Comparison of ENCODE assay signal across 1 cellular context in the genomic region with DNA sequence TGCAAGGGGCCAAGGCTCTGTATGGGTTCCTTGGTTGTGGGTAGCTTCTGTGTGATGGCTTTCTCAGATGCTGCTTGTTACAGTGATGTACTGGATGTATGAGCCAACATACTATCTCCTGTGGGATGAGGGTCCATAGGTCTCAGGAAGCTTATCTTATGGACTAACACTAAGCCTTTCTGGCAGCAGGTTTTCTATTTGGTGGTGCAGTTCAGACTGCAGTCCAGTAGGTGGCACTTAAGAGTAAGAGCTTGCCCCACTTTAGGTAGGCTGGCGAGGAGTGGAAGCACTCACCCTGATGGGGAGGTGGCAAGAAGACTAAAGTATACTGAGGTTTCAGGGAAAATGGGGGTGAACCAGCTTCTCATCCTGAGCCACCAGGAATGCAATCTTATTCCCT.
TF ChIP-seq lines count a peak whose summit lies in the region.

No MANE protein-coding gene starts in this region.

TF ChIP-seq in WTC11, 78 proteins besides CTCF, POLR2A, EP300 and RAD21 (continued from another document):
- TF ChIP-seq, protein P1, sequence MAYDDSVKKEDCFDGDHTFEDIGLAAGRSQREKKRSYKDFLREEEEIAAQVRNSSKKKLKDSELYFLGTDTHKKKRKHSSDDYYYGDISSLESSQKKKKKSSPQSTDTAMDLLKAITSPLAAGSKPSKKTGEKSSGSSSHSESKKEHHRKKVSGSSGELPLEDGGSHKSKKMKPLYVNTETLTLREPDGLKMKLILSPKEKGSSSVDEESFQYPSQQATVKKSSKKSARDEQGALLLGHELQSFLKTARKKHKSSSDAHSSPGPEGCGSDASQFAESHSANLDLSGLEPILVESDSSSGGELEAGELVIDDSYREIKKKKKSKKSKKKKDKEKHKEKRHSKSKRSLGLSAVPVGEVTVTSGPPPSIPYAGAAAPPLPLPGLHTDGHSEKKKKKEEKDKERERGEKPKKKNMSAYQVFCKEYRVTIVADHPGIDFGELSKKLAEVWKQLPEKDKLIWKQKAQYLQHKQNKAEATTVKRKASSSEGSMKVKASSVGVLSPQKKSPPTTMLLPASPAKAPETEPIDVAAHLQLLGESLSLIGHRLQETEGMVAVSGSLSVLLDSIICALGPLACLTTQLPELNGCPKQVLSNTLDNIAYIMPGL (CRISPR knock-in tag; IDR thresholded peaks at IDR 0.05): no peak
- no peak for TF ChIP-seq PRRX2 (CRISPR knock-in tag; IDR thresholded peaks at IDR 0.05)
- TF ChIP-seq, protein P2, sequence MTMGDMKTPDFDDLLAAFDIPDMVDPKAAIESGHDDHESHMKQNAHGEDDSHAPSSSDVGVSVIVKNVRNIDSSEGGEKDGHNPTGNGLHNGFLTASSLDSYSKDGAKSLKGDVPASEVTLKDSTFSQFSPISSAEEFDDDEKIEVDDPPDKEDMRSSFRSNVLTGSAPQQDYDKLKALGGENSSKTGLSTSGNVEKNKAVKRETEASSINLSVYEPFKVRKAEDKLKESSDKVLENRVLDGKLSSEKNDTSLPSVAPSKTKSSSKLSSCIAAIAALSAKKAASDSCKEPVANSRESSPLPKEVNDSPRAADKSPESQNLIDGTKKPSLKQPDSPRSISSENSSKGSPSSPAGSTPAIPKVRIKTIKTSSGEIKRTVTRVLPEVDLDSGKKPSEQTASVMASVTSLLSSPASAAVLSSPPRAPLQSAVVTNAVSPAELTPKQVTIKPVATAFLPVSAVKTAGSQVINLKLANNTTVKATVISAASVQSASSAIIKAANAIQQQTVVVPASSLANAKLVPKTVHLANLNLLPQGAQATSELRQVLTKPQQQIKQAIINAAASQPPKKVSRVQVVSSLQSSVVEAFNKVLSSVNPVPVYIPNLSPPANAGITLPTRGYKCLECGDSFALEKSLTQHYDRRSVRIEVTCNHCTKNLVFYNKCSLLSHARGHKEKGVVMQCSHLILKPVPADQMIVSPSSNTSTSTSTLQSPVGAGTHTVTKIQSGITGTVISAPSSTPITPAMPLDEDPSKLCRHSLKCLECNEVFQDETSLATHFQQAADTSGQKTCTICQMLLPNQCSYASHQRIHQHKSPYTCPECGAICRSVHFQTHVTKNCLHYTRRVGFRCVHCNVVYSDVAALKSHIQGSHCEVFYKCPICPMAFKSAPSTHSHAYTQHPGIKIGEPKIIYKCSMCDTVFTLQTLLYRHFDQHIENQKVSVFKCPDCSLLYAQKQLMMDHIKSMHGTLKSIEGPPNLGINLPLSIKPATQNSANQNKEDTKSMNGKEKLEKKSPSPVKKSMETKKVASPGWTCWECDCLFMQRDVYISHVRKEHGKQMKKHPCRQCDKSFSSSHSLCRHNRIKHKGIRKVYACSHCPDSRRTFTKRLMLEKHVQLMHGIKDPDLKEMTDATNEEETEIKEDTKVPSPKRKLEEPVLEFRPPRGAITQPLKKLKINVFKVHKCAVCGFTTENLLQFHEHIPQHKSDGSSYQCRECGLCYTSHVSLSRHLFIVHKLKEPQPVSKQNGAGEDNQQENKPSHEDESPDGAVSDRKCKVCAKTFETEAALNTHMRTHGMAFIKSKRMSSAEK (CRISPR knock-in tag; IDR thresholded peaks at IDR 0.05; ENCODE audit: borderline replicate concordance): no peak
- TF ChIP-seq, protein P3, sequence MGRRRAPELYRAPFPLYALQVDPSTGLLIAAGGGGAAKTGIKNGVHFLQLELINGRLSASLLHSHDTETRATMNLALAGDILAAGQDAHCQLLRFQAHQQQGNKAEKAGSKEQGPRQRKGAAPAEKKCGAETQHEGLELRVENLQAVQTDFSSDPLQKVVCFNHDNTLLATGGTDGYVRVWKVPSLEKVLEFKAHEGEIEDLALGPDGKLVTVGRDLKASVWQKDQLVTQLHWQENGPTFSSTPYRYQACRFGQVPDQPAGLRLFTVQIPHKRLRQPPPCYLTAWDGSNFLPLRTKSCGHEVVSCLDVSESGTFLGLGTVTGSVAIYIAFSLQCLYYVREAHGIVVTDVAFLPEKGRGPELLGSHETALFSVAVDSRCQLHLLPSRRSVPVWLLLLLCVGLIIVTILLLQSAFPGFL (CRISPR knock-in tag; IDR thresholded peaks at IDR 0.05; ENCODE audit: borderline replicate concordance): no peak
- no peak for TF ChIP-seq NR2C2 (CRISPR knock-in tag; IDR thresholded peaks at IDR 0.05)
- no peak for TF ChIP-seq GRHL2 (CRISPR knock-in tag; IDR thresholded peaks at IDR 0.05; ENCODE audit: insufficient replicate concordance, severe bottlenecking)
- no peak for TF ChIP-seq ZBTB21 (CRISPR knock-in tag; IDR thresholded peaks at IDR 0.05; ENCODE audit: borderline replicate concordance)
- TF ChIP-seq NR3C1 (CRISPR knock-in tag; conservative IDR thresholded peaks at IDR 0.05; ENCODE audit: low read depth): no peak
- TF ChIP-seq NFE2L1 (CRISPR knock-in tag; IDR thresholded peaks at IDR 0.05): no peak
- TF ChIP-seq CREM (CRISPR knock-in tag; IDR thresholded peaks at IDR 0.05): no peak
- TF ChIP-seq, protein P4, sequence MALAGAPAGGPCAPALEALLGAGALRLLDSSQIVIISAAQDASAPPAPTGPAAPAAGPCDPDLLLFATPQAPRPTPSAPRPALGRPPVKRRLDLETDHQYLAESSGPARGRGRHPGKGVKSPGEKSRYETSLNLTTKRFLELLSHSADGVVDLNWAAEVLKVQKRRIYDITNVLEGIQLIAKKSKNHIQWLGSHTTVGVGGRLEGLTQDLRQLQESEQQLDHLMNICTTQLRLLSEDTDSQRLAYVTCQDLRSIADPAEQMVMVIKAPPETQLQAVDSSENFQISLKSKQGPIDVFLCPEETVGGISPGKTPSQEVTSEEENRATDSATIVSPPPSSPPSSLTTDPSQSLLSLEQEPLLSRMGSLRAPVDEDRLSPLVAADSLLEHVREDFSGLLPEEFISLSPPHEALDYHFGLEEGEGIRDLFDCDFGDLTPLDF (CRISPR knock-in tag; IDR thresholded peaks at IDR 0.05): no peak
